Comparison of ENCODE assay signal across 1 cellular context in genomic region chr2:27051902-27052645, GRCh38.
TF ChIP-seq lines count a peak whose summit lies in the region.

No MANE protein-coding gene starts in this region.

TF ChIP-seq in neural cell, 6 proteins besides CTCF, POLR2A, EP300 and RAD21 (continued from another document):
- TF ChIP-seq REST (IDR thresholded peaks at IDR 0.05; ENCODE audit: borderline replicate concordance) (no peak), MXI1 (conservative IDR thresholded peaks at IDR 0.05; ENCODE audit: poor library complexity, severe bottlenecking) (no peak), EZH2 (IDR thresholded peaks at IDR 0.05; ENCODE audit: borderline replicate concordance, insufficient read depth, low read length, poor library complexity, severe bottlenecking) (no peak), SMC3 (conservative IDR thresholded peaks at IDR 0.05; ENCODE audit: poor library complexity) (no peak)
TF ChIP-seq in neural cell: peak in this region for 0.
